Comparison of ENCODE assay signal across 23 cellular contexts in genomic region chr6:157487110-157487773, GRCh38.
DNase-seq lines count a peak whose midpoint lies in the region; ATAC-seq and TF ChIP-seq lines count a peak whose summit lies in the region.
"Had no signal": no experiment of that assay in that cellular context is flagged by ENCODE, and none has a peak within 500 bp of the region (broad histone marks: within the 10 kb centered on the region; RNA-seq: fewer than 3 reads in every experiment).

No MANE protein-coding gene starts in this region.

- TF ChIP-seq CTCF in HEK293 (tag by site-specific recombination; IDR thresholded peaks at IDR 0.05) (no peak), activated B cell treated with CpG ODN at 0.5 μM for 24 hours (IDR thresholded peaks at IDR 0.05) (no peak)

- no peaks in the 10 kb centered on the region for H3K36me3 Mint-ChIP-seq in activated CD4-positive, alpha-beta T cell treated with anti-CD3 and anti-CD28 coated beads for 36 hours (ENCODE audit: low read depth)
- H3K36me3 Mint-ChIP-seq in activated B cell treated with CpG ODN at 0.5 μM for 24 hours (ENCODE audit: low read depth) (no peaks in the 10 kb centered on the region), naive B cell (peaks cover 0 to 1% of the 10 kb centered on the region in 2 donors)

- H3K9me3 ChIP-seq in HEK293 (ENCODE audit: control insufficient read depth, insufficient read depth, low read depth, low read length) = no peaks in the 10 kb centered on the region
- H3K9me3 ChIP-seq: MG63, upper lobe of right lung had no signal

- H3K36me3 ChIP-seq in HEK293 (ENCODE audit: control insufficient read depth in 2 of 2, insufficient read depth in 1 of 2, low read length in 2 of 2) = no peaks in the 10 kb centered on the region
- H3K36me3 ChIP-seq: cardiac muscle cell, MG63, upper lobe of right lung had no signal

- no peak overlapping the region for H3K27ac Mint-ChIP-seq in activated CD4-positive, alpha-beta T cell treated with anti-CD3 and anti-CD28 coated beads for 36 hours
- H3K27ac Mint-ChIP-seq in activated B cell treated with CpG ODN at 0.5 μM for 24 hours (peak overlapping the region; percentile 72), naive B cell (peak overlapping the region in 5 of 6 donors; percentile 2 to 95 (median 72))

- intact Hi-C loops in activated CD4-positive, alpha-beta T cell treated with anti-CD3 and anti-CD28 coated beads for 36 hours (cut with DNase I, micrococcal nuclease) = no loop called here
- intact Hi-C loops in activated B cell treated with CpG ODN at 0.5 μM for 24 hours (cut with micrococcal nuclease) = loop anchor here (5.0 kb wide), 1 partner anchor 40 kb away; no protein-coding TSS in a partner anchor

- H3K9me3 Mint-ChIP-seq in activated CD4-positive, alpha-beta T cell treated with anti-CD3 and anti-CD28 coated beads for 36 hours (ENCODE audit: low read depth) = no peaks in the 10 kb centered on the region
- peaks cover 2% of the 10 kb centered on the region for H3K9me3 Mint-ChIP-seq in activated B cell treated with CpG ODN at 0.5 μM for 24 hours
- H3K9me3 Mint-ChIP-seq in naive B cell = peaks cover 0 to 4% (median 0%) of the 10 kb centered on the region in 7 donors

- CTCF ChIA-PET in activated CD4-positive, alpha-beta T cell treated with anti-CD3 and anti-CD28 coated beads for 36 hours (lab: Charles Lee) = interaction anchor here (1.8 kb wide), 1 partner anchor 10 kb away, joined by 5 read pairs; no protein-coding TSS in a partner anchor
- CTCF ChIA-PET in HEK293 (lab: Yijun Ruan, JAX) = interaction anchor here (0.6 kb wide), 1 partner anchor 202 kb away, joined by 3 read pairs; no protein-coding TSS in a partner anchor
- CTCF ChIA-PET in activated B cell treated with CpG ODN at 0.5 μM for 24 hours (lab: Charles Lee) = no interaction called here

- H3K27ac ChIP-seq in HEK293 (ENCODE audit: extremely low read depth, low read depth, low read length) = no peak overlapping the region
- H3K27ac ChIP-seq: cardiac muscle cell, HL-60, upper lobe of right lung had no signal

- peaks cover 21% of the 10 kb centered on the region for H3K4me1 Mint-ChIP-seq in activated CD4-positive, alpha-beta T cell treated with anti-CD3 and anti-CD28 coated beads for 36 hours
- H3K4me1 Mint-ChIP-seq in activated B cell treated with CpG ODN at 0.5 μM for 24 hours (peaks cover 45% of the 10 kb centered on the region), naive B cell (peaks cover 35 to 62% (median 47%) of the 10 kb centered on the region in 3 donors)

- H3K4me3 ChIP-seq in HEK293 (ENCODE audit: low read depth, low read length) = no peak overlapping the region
- H3K4me3 ChIP-seq: cardiac muscle cell, MG63, smooth muscle cell, upper lobe of right lung had no signal

- H3K4me3 Mint-ChIP-seq in activated CD4-positive, alpha-beta T cell treated with anti-CD3 and anti-CD28 coated beads for 36 hours = no peak overlapping the region
- H3K4me3 Mint-ChIP-seq in activated B cell treated with CpG ODN at 0.5 μM for 24 hours = no peak overlapping the region
- peak overlapping the region in 4 of 8 donors; percentile 15 to 88 (median 48) for H3K4me3 Mint-ChIP-seq in naive B cell

- POLR2A ChIA-PET in activated CD4-positive, alpha-beta T cell treated with anti-CD3 and anti-CD28 coated beads for 36 hours (lab: Charles Lee) = interaction anchor here (0.6 kb wide), 1 partner anchor 233 kb away, joined by 3 read pairs; no protein-coding TSS in a partner anchor
- POLR2A ChIA-PET in HEK293 (lab: Yijun Ruan, JAX) = no interaction called here
- POLR2A ChIA-PET in activated B cell treated with CpG ODN at 0.5 μM for 24 hours (lab: Charles Lee) = interaction anchor here (1.1 to 2.5 kb wide), 3 partner anchors 13 to 23 kb away, joined by 4 to 11 read pairs (median 4); no protein-coding TSS in a partner anchor

- H3K4me1 ChIP-seq in HEK293 (ENCODE audit: control insufficient read depth, insufficient read depth, low read length) = peaks cover 20% of the 10 kb centered on the region
- H3K4me1 ChIP-seq: upper lobe of right lung had no signal

- peak; percentile 12 for ATAC-seq in activated CD4-positive, alpha-beta T cell treated with anti-CD3 and anti-CD28 coated beads for 36 hours
- no peak for ATAC-seq in activated B cell treated with CpG ODN at 0.5 μM for 24 hours (ENCODE audit: low read depth)
- ATAC-seq in naive B cell (ENCODE audit: low read depth in 2 of 2) = no peak
- ATAC-seq in HG02938 (IDR thresholded peaks at IDR 0.05; ENCODE audit: unreplicated experiment) = no peak
- ATAC-seq in GM21360 (IDR thresholded peaks at IDR 0.05; ENCODE audit: unreplicated experiment) = no peak
- ATAC-seq: HCT116, left ventricle myocardium superior had no signal

- H3K27me3 Mint-ChIP-seq in activated CD4-positive, alpha-beta T cell treated with anti-CD3 and anti-CD28 coated beads for 36 hours = peaks cover 4% of the 10 kb centered on the region
- H3K27me3 Mint-ChIP-seq in activated B cell treated with CpG ODN at 0.5 μM for 24 hours (no peaks in the 10 kb centered on the region), naive B cell (peaks cover 0 to 13% (median 13%) of the 10 kb centered on the region in 3 donors)

- no peak for DNase-seq in activated CD4-positive, alpha-beta T cell treated with anti-CD3 and anti-CD28 coated beads for 36 hours
- no peak for DNase-seq in activated CD4-positive, alpha-beta T cell treated with anti-CD3 and anti-CD28 coated beads for 1 hour
- DNase-seq in activated B cell treated with CpG ODN at 0.5 μM for 24 hours = no peak
- no peak for DNase-seq in naive B cell
- DNase-seq in activated T-cell treated with anti-CD3 and anti-CD28 coated beads for 4 hours = no peak
- DNase-seq: activated effector memory CD4-positive, alpha-beta T cell treated with anti-CD3 and anti-CD28 coated beads, Interleukin-2, amount 50 U/mL, for 16 hours; amygdala; C1 segment of cervical spinal cord; DMS153; effector CD4-positive, alpha-beta T cell; glutamatergic neuron; left ventricle myocardium superior; MG63; NCI-H1694 treated with DMSO at 0.1 percent for 48 hours; stimulated activated CD4-positive, alpha-beta T cell treated with anti-CD3 and anti-CD28 coated beads, Interleukin-4, amount 100 ng/mL, for 1 hour; upper lobe of right lung had no signal

TF ChIP-seq in HEK293, 187 proteins besides CTCF, POLR2A, EP300 and RAD21:
- TF ChIP-seq ZBTB44 (tag by site-specific recombination; IDR thresholded peaks at IDR 0.05) = peak; percentile 76
- no peak for TF ChIP-seq ZNF670 (tag by site-specific recombination; IDR thresholded peaks at IDR 0.05; ENCODE audit: low read depth)
- no peak for TF ChIP-seq ZBTB26 (tag by site-specific recombination; optimal IDR thresholded peaks at IDR 0.05)
- peak; percentile 58; the same call in 1 of the 2 replicates for TF ChIP-seq MEIS1 (CRISPR knock-in tag; IDR thresholded peaks at IDR 0.05; ENCODE audit: borderline replicate concordance)
